ENCODE assay signal across 7 cellular contexts in the genomic region with DNA sequence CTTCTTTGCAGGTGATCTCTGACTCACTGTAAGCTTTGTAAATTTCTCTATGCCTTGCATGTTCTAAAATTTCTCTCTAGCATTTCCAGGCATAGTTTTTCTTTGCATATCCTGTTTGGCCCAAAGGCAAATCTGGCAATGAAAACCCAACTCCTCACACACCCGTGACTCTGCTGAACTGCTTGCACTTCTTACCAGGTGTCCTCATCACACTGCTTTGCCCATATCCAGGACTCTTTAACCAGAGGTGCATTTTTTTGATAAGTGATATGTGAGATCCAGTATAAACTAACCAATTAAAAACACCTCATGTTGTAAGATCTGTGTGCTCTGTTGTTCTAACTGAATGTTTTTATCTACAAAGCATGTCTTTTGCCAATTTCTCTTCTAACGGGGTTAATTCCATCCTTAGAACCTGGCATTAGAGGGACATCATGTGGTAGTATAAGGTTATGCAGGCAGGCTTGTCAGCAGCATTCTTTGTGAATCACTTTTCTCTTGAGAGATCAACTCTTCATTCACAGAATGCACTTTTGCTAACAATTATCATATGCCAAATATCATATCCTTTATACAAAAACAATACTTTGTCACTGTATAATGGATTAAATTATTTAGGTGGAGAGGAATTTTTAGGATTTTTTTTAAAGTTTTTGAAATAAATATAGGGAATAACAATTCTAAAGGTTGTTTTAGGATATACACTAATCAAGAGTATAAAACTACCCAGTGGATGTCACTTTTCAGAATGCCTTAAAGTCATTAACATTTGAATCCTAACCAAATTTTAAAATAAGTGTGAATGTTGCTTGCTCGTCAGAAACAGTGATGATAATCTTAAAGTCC. TPM values are rescaled to one million over a fixed set of nuclear protein-coding genes. Genes with fewer than 3 reads are reported as not detected.
A peak's percentile ranks its signal among the peaks of the same experiment; 100 is the strongest.
DNase-seq lines count a peak whose midpoint lies in the region; ATAC-seq and TF ChIP-seq lines count a peak whose summit lies in the region.

No MANE protein-coding gene starts in this region.

- no peaks in the 10 kb centered on the region for H3F3A ChIP-seq in OCI-LY1 (ENCODE audit: insufficient read depth, low read length)

- H3K9me2 ChIP-seq in OCI-LY1 (ENCODE audit: low read depth, low read length): no peaks in the 10 kb centered on the region

- no peaks in the 10 kb centered on the region for H3K4me1 ChIP-seq in OCI-LY1 (ENCODE audit: insufficient read depth, low read length, severe bottlenecking)

- peaks cover 0 to 3% of the 10 kb centered on the region in 2 donors for H3K4me1 Mint-ChIP-seq in effector memory CD8-positive, alpha-beta T cell (ENCODE audit: low read depth in 2 of 2)

- no peaks in the 10 kb centered on the region for H3K27me3 Mint-ChIP-seq in effector memory CD8-positive, alpha-beta T cell

- no peaks in the 10 kb centered on the region for H3K36me3 ChIP-seq in OCI-LY1 (ENCODE audit: insufficient read depth, low read length)

- H3K4me3 ChIP-seq in GM12864 (ENCODE audit: low read depth, low read length) (no peak overlapping the region), OCI-LY1 (ENCODE audit: low read depth, low read length, poor library complexity, severe bottlenecking) (no peak overlapping the region)

- peak; percentile 90 for ATAC-seq in GM21515 (IDR thresholded peaks at IDR 0.05; ENCODE audit: unreplicated experiment)
- peak; percentile 82 for ATAC-seq in HG03571 (IDR thresholded peaks at IDR 0.05; ENCODE audit: unreplicated experiment)
- peak; percentile 62 for ATAC-seq in effector memory CD8-positive, alpha-beta T cell (replicated peaks)

- H3K9me3 Mint-ChIP-seq in effector memory CD8-positive, alpha-beta T cell: no peaks in the 10 kb centered on the region

- no peak overlapping the region for H3K27ac ChIP-seq in OCI-LY1 (ENCODE audit: low read depth, low read length, poor library complexity, severe bottlenecking)

- H3K9ac ChIP-seq in OCI-LY1 (ENCODE audit: low read length): no peak overlapping the region

- DNase-seq in GM12864 (ENCODE audit: low read depth) (peak; percentile 25), myocyte (ENCODE audit: low read depth) (peak; percentile 68)
- DNase-seq in effector memory CD8-positive, alpha-beta T cell: no peak
- DNase-seq in activated CD8-positive, alpha-beta memory T cell treated with anti-CD3 and anti-CD28 coated beads, Interleukin-2, amount 50 U/mL, for 48 hours: no peak

- no peaks in the 10 kb centered on the region for H3K79me2 ChIP-seq in OCI-LY1 (ENCODE audit: insufficient read depth, low read length)

- no peaks in the 10 kb centered on the region for H4K20me1 ChIP-seq in OCI-LY1 (ENCODE audit: insufficient read depth, low read length)

- no peak overlapping the region for H3K4me2 ChIP-seq in OCI-LY1 (ENCODE audit: low read length)

- peak; percentile 70 for TF ChIP-seq CTCF in GM12864 (IDR thresholded peaks at IDR 0.05; ENCODE audit: low read depth, low read length, missing control alignments)
- TF ChIP-seq CTCF in OCI-LY1 (IDR thresholded peaks at IDR 0.05; ENCODE audit: low read length): peak; percentile 80

- no peak overlapping the region for H3K4me3 Mint-ChIP-seq in effector memory CD8-positive, alpha-beta T cell

- no peaks in the 10 kb centered on the region for H3K27me3 ChIP-seq in OCI-LY1 (ENCODE audit: insufficient read depth, low read length)

- H3K9me3 ChIP-seq in OCI-LY1 (ENCODE audit: low read length): no peaks in the 10 kb centered on the region

- H2AFZ ChIP-seq in OCI-LY1 (ENCODE audit: low read length): no peak overlapping the region

- H3K27ac Mint-ChIP-seq in effector memory CD8-positive, alpha-beta T cell: no peak overlapping the region

- H3K36me3 Mint-ChIP-seq in effector memory CD8-positive, alpha-beta T cell (ENCODE audit: insufficient read depth): no peaks in the 10 kb centered on the region

RNA-seq across cellular contexts. Expression of a gene that starts 20.8 kb away (rescaled TPM):
- total RNA-seq in myocyte: 96.9 and 103 TPM in 2 replicates
- 26.4 TPM for polyA plus RNA-seq in myocyte (2012)

Comparison
In these comparisons a context has a peak if more than half of its experiments do, and no peak if none do; other contexts are left out.
1. DNase-seq: peak in GM12864 (single experiment) and myocyte (single experiment); none in effector memory CD8-positive, alpha-beta T cell (0 of 3) and activated CD8-positive, alpha-beta memory T cell treated with anti-CD3 and anti-CD28 coated beads, Interleukin-2, amount 50 U/mL, for 48 hours (single experiment).
2. Peak in every context shown above with its lines, with median percentiles within 50 percentile points of each other: ATAC-seq.